ENCODE assay signal across 29 cellular contexts in genomic region chr9:13022756-13023155, GRCh38.
"Had no signal": no experiment of that assay in that cellular context is flagged by ENCODE, and none has a peak within 500 bp of the region (broad histone marks: within the 10 kb centered on the region; RNA-seq: fewer than 3 reads in every experiment).

No MANE protein-coding gene starts in this region.

- H3K27ac ChIP-seq: hepatocyte, left lung, lower lobe of right lung, neural progenitor cell, neutrophil, parathyroid adenoma, psoas muscle, right atrium auricular region, right lobe of liver, skin epidermis, stomach, testis, thyroid gland, transverse colon, upper lobe of left lung, vagina had no signal

- H3K9ac ChIP-seq: neural progenitor cell, parathyroid adenoma had no signal

- H3K4me2 ChIP-seq: hepatocyte, neural progenitor cell had no signal

- FAIRE-seq: kidney had no signal

- H3K9me3 ChIP-seq: left lung, lower lobe of right lung, neutrophil, psoas muscle, right atrium auricular region, right lobe of liver, stomach, testis, thyroid gland, transverse colon, upper lobe of left lung, vagina had no signal

- H3K27me3 ChIP-seq: hepatocyte, left lung, neural progenitor cell, neutrophil, right atrium auricular region, right lobe of liver, stomach, testis, thyroid gland, transverse colon, upper lobe of left lung, vagina had no signal

- H3K36me3 ChIP-seq: left lung, lower lobe of right lung, neural progenitor cell, neutrophil, right atrium auricular region, stomach, thyroid gland, transverse colon, upper lobe of left lung, vagina had no signal

- ATAC-seq: left colon; natural killer cell; psoas muscle; right lobe of liver; stimulated activated naive B cell treated with anti-CD40 and anti-IgM and Interleukin-4, amounts not matched to agents 10 μg/mL and 1 μg/mL and 100 μg/mL, for 72 hours; stimulated activated naive CD8-positive, alpha-beta T cell treated with anti-CD3 and anti-CD28 coated beads, Interleukin-15, Interleukin-2, amounts not matched to agents 100 U/mL and 50 U/mL, for 24 hours had no signal

- DNase-seq: kidney; left colon; left lung; lower lobe of right lung; mesenchymal stem cell; naive B cell; natural killer cell; nephron progenitor cell; occipital lobe; psoas muscle; right lobe of liver; stimulated activated CD4-positive, alpha-beta T cell treated with anti-CD3 and anti-CD28 coated beads, Interleukin-12 subunit alpha, Interleukin-12 subunit beta, amount 100 ng/mL, for 4 hours; stimulated activated CD4-positive, alpha-beta T cell treated with anti-CD3 and anti-CD28 coated beads, Interleukin-15, amount 100 ng/mL, for 24 hours; stimulated activated CD4-positive, alpha-beta T cell treated with anti-CD3 and anti-CD28 coated beads, Interleukin-2, amount 100 ng/mL, for 24 hours; stimulated activated CD4-positive, alpha-beta T cell treated with anti-CD3 and anti-CD28 coated beads, Interleukin-4, amount 100 ng/mL, for 1 hour; stimulated activated naive B cell treated with anti-CD40 and anti-IgM and Interleukin-4, amounts not matched to agents 10 μg/mL and 1 μg/mL and 100 μg/mL, for 72 hours; stimulated activated naive CD8-positive, alpha-beta T cell treated with anti-CD3 and anti-CD28 coated beads, Interleukin-15, Interleukin-2, amounts not matched to agents 100 U/mL and 50 U/mL, for 24 hours; stomach; testis; thyroid gland; transverse colon; upper lobe of left lung had no signal

- H3K4me3 ChIP-seq: hepatocyte, left lung, lower lobe of right lung, neural progenitor cell, psoas muscle, right atrium auricular region, right lobe of liver, skin epidermis, stomach, testis, thyroid gland, transverse colon, upper lobe of left lung, vagina had no signal

- H3K4me1 ChIP-seq: left lung, lower lobe of right lung, parathyroid adenoma, psoas muscle, right atrium auricular region, right lobe of liver, stomach, testis, thyroid gland, transverse colon, upper lobe of left lung had no signal

- H3K79me2 ChIP-seq: hepatocyte, parathyroid adenoma had no signal

- H2AFZ ChIP-seq: hepatocyte, neural progenitor cell, parathyroid adenoma had no signal
